ENCODE assay signal across 33 cellular contexts in the genomic region with DNA sequence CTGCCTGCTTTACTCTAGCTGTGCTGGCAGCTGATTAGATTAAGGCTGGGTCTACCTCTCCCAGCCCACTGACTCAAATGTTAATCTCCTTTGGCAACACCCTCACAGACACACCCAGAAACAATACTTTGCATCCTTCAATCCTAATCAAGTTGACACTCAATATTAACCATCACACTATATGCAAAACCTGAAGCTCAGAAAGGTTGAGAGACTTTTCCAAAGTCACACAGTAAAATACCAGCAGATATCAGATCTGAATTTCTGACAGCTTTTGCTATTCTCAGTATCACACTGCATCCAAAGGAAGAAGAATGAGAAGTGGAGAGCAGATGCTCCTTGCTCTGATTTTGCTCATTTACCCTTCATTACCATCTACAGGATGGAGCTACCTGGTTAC.
"Had no signal": no experiment of that assay in that cellular context is flagged by ENCODE, and none has a peak within 500 bp of the region (broad histone marks: within the 10 kb centered on the region; RNA-seq: fewer than 3 reads in every experiment).

No MANE protein-coding gene starts in this region.

- H3K4me1 Mint-ChIP-seq: activated T-helper 17 cell treated with anti-CD3 and anti-CD28 coated beads, Interleukin-2, amount 50 U/mL, for 72 hours; central memory CD8-positive, alpha-beta T cell had no signal

- ATAC-seq: activated CD8-positive, alpha-beta T cell treated with anti-CD3 and anti-CD28 coated beads for 36 hours; activated naive CD4-positive, alpha-beta T cell treated with anti-CD3 and anti-CD28 coated beads, Interleukin-2, amount 50 U/mL, for 72 hours; activated T-cell treated with anti-CD3 and anti-CD28 coated beads, Interleukin-2, amount 50 U/mL, for 4 hours; activated T-cell treated with anti-CD3 and anti-CD28 coated beads, Interleukin-2, amount 50 U/mL, for 72 hours; activated T-helper 17 cell treated with anti-CD3 and anti-CD28 coated beads, Interleukin-2, amount 50 U/mL, for 72 hours had no signal

- H3K27ac Mint-ChIP-seq: activated B cell treated with CpG ODN at 0.5 μM for 24 hours; activated CD4-positive, alpha-beta memory T cell treated with anti-CD3 and anti-CD28 coated beads for 36 hours; activated CD4-positive, alpha-beta T cell treated with anti-CD3 and anti-CD28 coated beads, Interleukin-2, amount 10 ng/mL, durations not matched to agents 24 days and 14 days; activated CD8-positive, alpha-beta T cell treated with anti-CD3 and anti-CD28 coated beads for 36 hours; activated naive CD4-positive, alpha-beta T cell treated with anti-CD3 and anti-CD28 coated beads for 36 hours; activated naive CD4-positive, alpha-beta T cell treated with anti-CD3 and anti-CD28 coated beads, Interleukin-2, amount 50 U/mL, for 72 hours; activated naive CD8-positive, alpha-beta T cell treated with anti-CD3 and anti-CD28 coated beads for 36 hours; activated T-cell treated with anti-CD3 and anti-CD28 coated beads, Interleukin-2, amount 50 U/mL, for 72 hours; activated T-helper 1 cell treated with anti-CD3 and anti-CD28 coated beads, Interleukin-12 subunit alpha, Interleukin-12 subunit beta, Interleukin-2, Interleukin-4 antibody, amounts not matched to agents 30 ng/mL and 10 ng/mL and 1 ng/mL, durations not matched to agents 14 hours and 24 hours and 36 hours; activated T-helper 17 cell treated with anti-CD3 and anti-CD28 coated beads, Interleukin-2, amount 50 U/mL, for 72 hours; T-helper 2 cell treated with Interferon-gamma antibody and Interleukin-4, amounts not matched to agents 5 μg/mL and 100 μg/mL, for 36 hours had no signal

- H3K9me3 Mint-ChIP-seq: activated B cell treated with CpG ODN at 0.5 μM for 24 hours; activated CD4-positive, alpha-beta memory T cell treated with anti-CD3 and anti-CD28 coated beads for 36 hours; activated CD4-positive, alpha-beta T cell treated with anti-CD3 and anti-CD28 coated beads, Interleukin-2, amount 10 ng/mL, durations not matched to agents 24 days and 14 days; activated CD8-positive, alpha-beta T cell treated with anti-CD3 and anti-CD28 coated beads for 36 hours; activated naive CD4-positive, alpha-beta T cell treated with anti-CD3 and anti-CD28 coated beads for 36 hours; activated naive CD4-positive, alpha-beta T cell treated with anti-CD3 and anti-CD28 coated beads, Interleukin-2, amount 50 U/mL, for 72 hours; activated naive CD8-positive, alpha-beta T cell treated with anti-CD3 and anti-CD28 coated beads for 36 hours; activated T-cell treated with anti-CD3 and anti-CD28 coated beads, Interleukin-2, amount 50 U/mL, for 4 hours; activated T-cell treated with anti-CD3 and anti-CD28 coated beads, Interleukin-2, amount 50 U/mL, for 72 hours; activated T-helper 1 cell treated with anti-CD3 and anti-CD28 coated beads, Interleukin-12 subunit alpha, Interleukin-12 subunit beta, Interleukin-2, Interleukin-4 antibody, amounts not matched to agents 30 ng/mL and 10 ng/mL and 1 ng/mL, durations not matched to agents 14 hours and 24 hours and 36 hours; activated T-helper 17 cell treated with anti-CD3 and anti-CD28 coated beads, Interleukin-2, amount 50 U/mL, for 72 hours; central memory CD8-positive, alpha-beta T cell; T-helper 2 cell treated with Interferon-gamma antibody and Interleukin-4, amounts not matched to agents 5 μg/mL and 100 μg/mL, for 36 hours had no signal

- H3K27me3 Mint-ChIP-seq: activated B cell treated with CpG ODN at 0.5 μM for 24 hours; activated CD4-positive, alpha-beta memory T cell treated with anti-CD3 and anti-CD28 coated beads for 36 hours; activated CD8-positive, alpha-beta T cell treated with anti-CD3 and anti-CD28 coated beads for 36 hours; brain had no signal

- H3K4me3 ChIP-seq: adrenal gland, ascending aorta, cardiac muscle cell had no signal

- DNase-seq: activated B cell treated with CpG ODN at 0.5 μM for 24 hours; activated CD4-positive, alpha-beta memory T cell treated with anti-CD3 and anti-CD28 coated beads for 36 hours; activated CD4-positive, alpha-beta T cell treated with anti-CD3 and anti-CD28 coated beads for 4 hours; activated CD4-positive, alpha-beta T cell treated with anti-CD3 and anti-CD28 coated beads, Interleukin-2, amount 10 ng/mL, durations not matched to agents 24 days and 14 days; activated CD4-positive, alpha-beta T cell treated with anti-CD3 and anti-CD28 coated beads, Interleukin-2, amount 50 U/mL, for 1 hour; activated CD4-positive, alpha-beta T cell treated with anti-CD3 and anti-CD28 coated beads, Interleukin-2, amount 50 U/mL, for 4 hours; activated CD4-positive, CD25-positive, alpha-beta regulatory T cell treated with anti-CD3 and anti-CD28 coated beads, Interleukin-2, amount 50 U/mL, for 72 hours; activated CD8-positive, alpha-beta memory T cell treated with anti-CD3 and anti-CD28 coated beads, Interleukin-2, amount 50 U/mL, for 4 hours; activated CD8-positive, alpha-beta T cell treated with anti-CD3 and anti-CD28 coated beads for 36 hours; activated effector memory CD4-positive, alpha-beta T cell treated with anti-CD3 and anti-CD28 coated beads, Interleukin-2, amount 50 U/mL, for 16 hours; activated gamma-delta T cell treated with Interleukin-2 at 50 U/mL for 16 hours; activated naive CD4-positive, alpha-beta T cell; activated naive CD4-positive, alpha-beta T cell treated with anti-CD3 and anti-CD28 coated beads for 36 hours; activated naive CD4-positive, alpha-beta T cell treated with anti-CD3 and anti-CD28 coated beads, Interleukin-2, amount 50 U/mL, for 16 hours; activated naive CD8-positive, alpha-beta T cell treated with anti-CD3 and anti-CD28 coated beads for 36 hours; activated T-cell treated with anti-CD3 and anti-CD28 coated beads for 4 hours; activated T-cell treated with anti-CD3 and anti-CD28 coated beads, Interleukin-2, amount 50 U/mL, for 1 hour; activated T-cell treated with anti-CD3 and anti-CD28 coated beads, Interleukin-2, amount 50 U/mL, for 4 hours; activated T-cell treated with anti-CD3 and anti-CD28 coated beads, Interleukin-2, amount 50 U/mL, for 72 hours; adrenal gland; amniotic stem cell; caudate nucleus; cerebellar nuclear complex; T-helper 9 cell had no signal

- H3K27ac ChIP-seq: adrenal gland, ascending aorta, VCaP had no signal

- H3K36me3 ChIP-seq: adrenal gland, ascending aorta, cardiac muscle cell had no signal

- H3K36me3 Mint-ChIP-seq: activated CD4-positive, alpha-beta memory T cell treated with anti-CD3 and anti-CD28 coated beads for 36 hours; activated naive CD4-positive, alpha-beta T cell treated with anti-CD3 and anti-CD28 coated beads, Interleukin-2, amount 50 U/mL, for 72 hours; activated naive CD8-positive, alpha-beta T cell treated with anti-CD3 and anti-CD28 coated beads for 36 hours; brain had no signal

- H3K9me3 ChIP-seq: adrenal gland, ascending aorta had no signal

- H3K27me3 ChIP-seq: adrenal gland, ascending aorta, cardiac muscle cell had no signal

- H3K4me3 Mint-ChIP-seq: activated B cell treated with CpG ODN at 0.5 μM for 24 hours; activated CD4-positive, alpha-beta memory T cell treated with anti-CD3 and anti-CD28 coated beads for 36 hours; activated CD4-positive, alpha-beta T cell treated with anti-CD3 and anti-CD28 coated beads, Interleukin-2, amount 10 ng/mL, durations not matched to agents 24 days and 14 days; activated CD8-positive, alpha-beta T cell treated with anti-CD3 and anti-CD28 coated beads for 36 hours; activated naive CD4-positive, alpha-beta T cell treated with anti-CD3 and anti-CD28 coated beads for 36 hours; activated naive CD8-positive, alpha-beta T cell treated with anti-CD3 and anti-CD28 coated beads for 36 hours; activated T-cell treated with anti-CD3 and anti-CD28 coated beads, Interleukin-2, amount 50 U/mL, for 4 hours; activated T-cell treated with anti-CD3 and anti-CD28 coated beads, Interleukin-2, amount 50 U/mL, for 72 hours; activated T-helper 1 cell treated with anti-CD3 and anti-CD28 coated beads, Interleukin-12 subunit alpha, Interleukin-12 subunit beta, Interleukin-2, Interleukin-4 antibody, amounts not matched to agents 30 ng/mL and 10 ng/mL and 1 ng/mL, durations not matched to agents 14 hours and 24 hours and 36 hours; activated T-helper 17 cell treated with anti-CD3 and anti-CD28 coated beads, Interleukin-2, amount 50 U/mL, for 72 hours; brain; central memory CD8-positive, alpha-beta T cell; T-helper 2 cell treated with Interferon-gamma antibody and Interleukin-4, amounts not matched to agents 5 μg/mL and 100 μg/mL, for 36 hours had no signal

- H3K4me1 ChIP-seq: adrenal gland, ascending aorta had no signal
